In the genomic region with DNA sequence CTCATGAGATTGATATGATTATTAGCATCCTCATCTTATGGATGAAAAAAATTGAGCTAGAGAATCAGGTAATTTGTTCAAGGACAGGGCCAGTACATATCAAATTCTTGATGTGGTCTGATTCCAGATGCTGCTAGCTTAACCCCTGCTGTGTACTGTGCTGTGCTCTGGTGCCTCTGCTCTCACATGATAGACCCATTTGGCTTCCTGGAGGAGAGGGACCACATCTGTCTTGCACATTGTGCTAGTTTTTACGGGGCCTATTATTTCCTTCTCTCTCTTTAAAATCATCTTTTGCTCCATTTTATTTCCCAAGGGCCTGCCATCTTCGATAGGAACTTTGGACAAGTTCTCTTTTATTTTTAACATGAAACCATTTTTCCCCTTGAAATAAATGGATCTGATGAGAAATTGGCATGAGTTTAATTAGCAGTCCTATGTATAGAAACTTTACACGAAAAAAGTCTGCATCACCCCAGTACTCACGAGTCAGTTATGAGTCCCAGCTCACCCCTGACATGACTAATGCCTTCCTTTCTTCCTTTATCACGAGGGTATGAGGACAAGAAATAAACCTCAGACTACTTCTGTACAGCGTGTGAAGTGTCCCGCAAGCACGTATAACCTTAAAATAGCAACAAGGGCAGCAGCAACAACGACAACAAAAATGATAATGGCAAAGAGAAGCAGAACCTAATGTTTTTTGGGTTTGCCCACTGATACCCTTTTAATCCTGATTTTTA, we compare ENCODE assay signal across 8 cellular contexts. TPM values are rescaled to one million over a fixed set of nuclear protein-coding genes. Genes with fewer than 3 reads are reported as not detected.
DNase-seq lines count a peak whose midpoint lies in the region; ATAC-seq and TF ChIP-seq lines count a peak whose summit lies in the region.

No MANE protein-coding gene starts in this region.

- TF ChIP-seq CTCF in colonic mucosa (IDR thresholded peaks at IDR 0.05) (no peak), glutamatergic neuron (IDR thresholded peaks at IDR 0.05; ENCODE audit: partially characterized antibody, unreplicated experiment) (no peak)

- DNase-seq in A172 (ENCODE audit: low spot score) (peak; percentile 82), colonic mucosa (no peak), substantia nigra (lab: John Stamatoyannopoulos, UW) (no peak), glutamatergic neuron (no peak)
- peak; percentile 21 for DNase-seq in activated T-helper 1 cell treated with anti-CD3 and anti-CD28 coated beads, Interleukin-12 subunit alpha, Interleukin-12 subunit beta, Interleukin-2, Interleukin-4 antibody, amounts not matched to agents 30 ng/mL and 10 ng/mL and 1 ng/mL, durations not matched to agents 14 hours and 24 hours and 36 hours (ENCODE audit: low spot score)
- DNase-seq in natural killer cell treated with Interleukin-12 subunit alpha and Interleukin-12 subunit beta and Interleukin-15 and Interleukin-18, amount 100 ng/mL, for 72 hours (ENCODE audit: low spot score), result no peak

- ATAC-seq in GM18909 (IDR thresholded peaks at IDR 0.05; ENCODE audit: poor library complexity, unreplicated experiment), result peak; percentile 70
- ATAC-seq in HG03280 (IDR thresholded peaks at IDR 0.05; ENCODE audit: unreplicated experiment), result peak; percentile 61
- peak; percentile 80 to 95 for ATAC-seq in natural killer cell treated with Interleukin-12 subunit alpha and Interleukin-12 subunit beta and Interleukin-15 and Interleukin-18, amount 100 ng/mL, for 72 hours

- H3K27me3 Mint-ChIP-seq in activated T-helper 1 cell treated with anti-CD3 and anti-CD28 coated beads, Interleukin-12 subunit alpha, Interleukin-12 subunit beta, Interleukin-2, Interleukin-4 antibody, amounts not matched to agents 30 ng/mL and 10 ng/mL and 1 ng/mL, durations not matched to agents 14 hours and 24 hours and 36 hours (ENCODE audit: insufficient read depth), result no peaks in the 10 kb centered on the region
- no peaks in the 10 kb centered on the region for H3K27me3 Mint-ChIP-seq in natural killer cell treated with Interleukin-12 subunit alpha and Interleukin-12 subunit beta and Interleukin-15 and Interleukin-18, amount 100 ng/mL, for 72 hours
- H3K27me3 Mint-ChIP-seq in glutamatergic neuron (ENCODE audit: unreplicated experiment), result no peaks in the 10 kb centered on the region

- no peaks in the 10 kb centered on the region for H3K4me1 ChIP-seq in colonic mucosa

- H3K27ac Mint-ChIP-seq in activated T-helper 1 cell treated with anti-CD3 and anti-CD28 coated beads, Interleukin-12 subunit alpha, Interleukin-12 subunit beta, Interleukin-2, Interleukin-4 antibody, amounts not matched to agents 30 ng/mL and 10 ng/mL and 1 ng/mL, durations not matched to agents 14 hours and 24 hours and 36 hours, result peak overlapping the region; percentile 84
- H3K27ac Mint-ChIP-seq in natural killer cell treated with Interleukin-12 subunit alpha and Interleukin-12 subunit beta and Interleukin-15 and Interleukin-18, amount 100 ng/mL, for 72 hours, result peak overlapping the region; percentile 38 to 40
- H3K27ac Mint-ChIP-seq in glutamatergic neuron (ENCODE audit: unreplicated experiment), result no peak overlapping the region

- no peaks in the 10 kb centered on the region for H3K9me3 ChIP-seq in colonic mucosa

- no peaks in the 10 kb centered on the region for H3K36me3 ChIP-seq in colonic mucosa

- peaks cover 29% of the 10 kb centered on the region for H3K36me3 Mint-ChIP-seq in activated T-helper 1 cell treated with anti-CD3 and anti-CD28 coated beads, Interleukin-12 subunit alpha, Interleukin-12 subunit beta, Interleukin-2, Interleukin-4 antibody, amounts not matched to agents 30 ng/mL and 10 ng/mL and 1 ng/mL, durations not matched to agents 14 hours and 24 hours and 36 hours (ENCODE audit: low read depth)
- no peaks in the 10 kb centered on the region for H3K36me3 Mint-ChIP-seq in natural killer cell treated with Interleukin-12 subunit alpha and Interleukin-12 subunit beta and Interleukin-15 and Interleukin-18, amount 100 ng/mL, for 72 hours
- no peaks in the 10 kb centered on the region for H3K36me3 Mint-ChIP-seq in glutamatergic neuron (ENCODE audit: unreplicated experiment)

- peak overlapping the region; percentile 12 for H3K4me3 Mint-ChIP-seq in activated T-helper 1 cell treated with anti-CD3 and anti-CD28 coated beads, Interleukin-12 subunit alpha, Interleukin-12 subunit beta, Interleukin-2, Interleukin-4 antibody, amounts not matched to agents 30 ng/mL and 10 ng/mL and 1 ng/mL, durations not matched to agents 14 hours and 24 hours and 36 hours
- H3K4me3 Mint-ChIP-seq in natural killer cell treated with Interleukin-12 subunit alpha and Interleukin-12 subunit beta and Interleukin-15 and Interleukin-18, amount 100 ng/mL, for 72 hours, result peak overlapping the region; percentile 16
- no peak overlapping the region for H3K4me3 Mint-ChIP-seq in glutamatergic neuron (ENCODE audit: unreplicated experiment)

- H3K4me3 ChIP-seq in colonic mucosa, result no peak overlapping the region

- no peak overlapping the region for H3K27ac ChIP-seq in colonic mucosa
- H3K27ac ChIP-seq in substantia nigra (ENCODE audit: low read depth, low read length, poor library complexity, severe bottlenecking), result no peak overlapping the region

- peaks cover 43% of the 10 kb centered on the region for H3K4me1 Mint-ChIP-seq in activated T-helper 1 cell treated with anti-CD3 and anti-CD28 coated beads, Interleukin-12 subunit alpha, Interleukin-12 subunit beta, Interleukin-2, Interleukin-4 antibody, amounts not matched to agents 30 ng/mL and 10 ng/mL and 1 ng/mL, durations not matched to agents 14 hours and 24 hours and 36 hours (ENCODE audit: low read depth)
- peaks cover 14 to 19% of the 10 kb centered on the region in 2 donors for H3K4me1 Mint-ChIP-seq in natural killer cell treated with Interleukin-12 subunit alpha and Interleukin-12 subunit beta and Interleukin-15 and Interleukin-18, amount 100 ng/mL, for 72 hours (ENCODE audit: low read depth in 2 of 2)
- H3K4me1 Mint-ChIP-seq in glutamatergic neuron (ENCODE audit: low read depth, unreplicated experiment), result no peaks in the 10 kb centered on the region

- no peak overlapping the region for H3K9ac ChIP-seq in colonic mucosa (ENCODE audit: low read depth in 2 of 2, low read length in 2 of 2)

- no peaks in the 10 kb centered on the region for H3K27me3 ChIP-seq in colonic mucosa

- no peaks in the 10 kb centered on the region for H3K9me3 Mint-ChIP-seq in activated T-helper 1 cell treated with anti-CD3 and anti-CD28 coated beads, Interleukin-12 subunit alpha, Interleukin-12 subunit beta, Interleukin-2, Interleukin-4 antibody, amounts not matched to agents 30 ng/mL and 10 ng/mL and 1 ng/mL, durations not matched to agents 14 hours and 24 hours and 36 hours
- H3K9me3 Mint-ChIP-seq in natural killer cell treated with Interleukin-12 subunit alpha and Interleukin-12 subunit beta and Interleukin-15 and Interleukin-18, amount 100 ng/mL, for 72 hours, result no peaks in the 10 kb centered on the region
- no peaks in the 10 kb centered on the region for H3K9me3 Mint-ChIP-seq in glutamatergic neuron (ENCODE audit: unreplicated experiment)

- intact Hi-C loops in activated T-helper 1 cell treated with anti-CD3 and anti-CD28 coated beads, Interleukin-12 subunit alpha, Interleukin-12 subunit beta, Interleukin-2, Interleukin-4 antibody, amounts not matched to agents 30 ng/mL and 10 ng/mL and 1 ng/mL, durations not matched to agents 14 hours and 24 hours and 36 hours (cut with micrococcal nuclease), result loop anchor here (1.0 to 10.0 kb wide), 6 partner anchors 20 to 1521 kb away; partner anchors contain the start of genes CGAS, COX7A2 and EEF1A1
- intact Hi-C loops in colonic mucosa (cut with DNase I), result no loop called here

RNA-seq across cellular contexts. Expression of gene CD109, which starts 26.5 kb away (rescaled TPM):
- 18.4 and 24.3 TPM in 2 replicates for total RNA-seq in A172 (2014; rRNA removed; shearing (Covaris generic))
- 27.1 and 29.3 TPM in 2 replicates for total RNA-seq in activated T-helper 1 cell treated with anti-CD3 and anti-CD28 coated beads, Interleukin-12 subunit alpha, Interleukin-12 subunit beta, Interleukin-2, Interleukin-4 antibody, amounts not matched to agents 30 ng/mL and 10 ng/mL and 1 ng/mL, durations not matched to agents 14 hours and 24 hours and 36 hours
- total RNA-seq in natural killer cell treated with Interleukin-12 subunit alpha and Interleukin-12 subunit beta and Interleukin-15 and Interleukin-18, amount 100 ng/mL, for 72 hours, result 1 to 10 TPM in 1 of 2 donors, under 1 TPM in 1; 0.43 to 2.2 TPM
- 1 to 10 TPM; 1.1 to 4.5 TPM for total RNA-seq in colonic mucosa
- 0.49 TPM for total RNA-seq in glutamatergic neuron (ENCODE audit: unreplicated experiment)

Comparison
In these comparisons a context has a peak if more than half of its experiments do, and no peak if none do; other contexts are left out.
1. DNase-seq: peak in A172 (single experiment) and activated T-helper 1 cell treated with anti-CD3 and anti-CD28 coated beads, Interleukin-12 subunit alpha, Interleukin-12 subunit beta, Interleukin-2, Interleukin-4 antibody, amounts not matched to agents 30 ng/mL and 10 ng/mL and 1 ng/mL, durations not matched to agents 14 hours and 24 hours and 36 hours (single experiment); none in natural killer cell treated with Interleukin-12 subunit alpha and Interleukin-12 subunit beta and Interleukin-15 and Interleukin-18, amount 100 ng/mL, for 72 hours (single experiment), colonic mucosa (single experiment), substantia nigra (0 of 49) and glutamatergic neuron (single experiment).
2. Peak in every context shown above with its lines, with median percentiles within 50 percentile points of each other: ATAC-seq.